ENCODE assay signal across 8 cellular contexts in the genomic region with DNA sequence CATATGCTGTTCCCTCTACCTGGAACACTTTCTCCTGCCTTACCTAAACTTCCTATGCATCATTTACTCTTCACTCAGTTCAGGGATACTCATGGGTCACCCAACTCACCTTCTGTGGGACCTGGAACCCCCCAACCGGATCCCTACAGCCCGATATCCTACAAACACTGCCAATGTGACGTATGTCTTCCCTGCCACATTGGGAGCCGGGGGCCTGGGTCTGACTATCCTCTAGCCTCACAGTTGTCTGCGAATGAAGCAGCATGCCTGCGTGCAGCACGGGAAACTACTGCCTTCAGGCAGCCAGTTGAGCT. TPM values are rescaled to one million over a fixed set of nuclear protein-coding genes. Genes with fewer than 3 reads are reported as not detected.
A peak's percentile ranks its signal among the peaks of the same experiment; 100 is the strongest.
DNase-seq lines count a peak whose midpoint lies in the region; ATAC-seq, FAIRE-seq and TF ChIP-seq lines count a peak whose summit lies in the region.

No MANE protein-coding gene starts in this region.

- peak overlapping the region; percentile 99 for H3K4me2 ChIP-seq in A549

- H3K27ac ChIP-seq in A549 (peak overlapping the region; percentile 97 to 100), HUES6 (ENCODE audit: low read depth, low read length) (no peak overlapping the region), mucosa of rectum (ENCODE audit: low read depth in 2 of 2, low read length in 2 of 2) (peak overlapping the region; percentile 87 to 98)

- peaks cover 32% of the 10 kb centered on the region for H3K36me3 ChIP-seq in HUES6 (ENCODE audit: control insufficient read depth, insufficient read depth, low read length)
- H3K36me3 ChIP-seq in mucosa of rectum (ENCODE audit: control insufficient read depth in 2 of 2, insufficient read depth in 2 of 2, low read length in 2 of 2) = peaks cover 36 to 37% of the 10 kb centered on the region in 2 donors

- CTCF ChIA-PET in A549 (lab: Yijun Ruan, JAX) = interaction anchor here (1.2 to 5.3 kb wide), 6 partner anchors 39 to 264 kb away, joined by 3 to 32 read pairs (median 4); no protein-coding TSS in a partner anchor

- POLR2A ChIA-PET in A549 (lab: Yijun Ruan, JAX) = interaction anchor here (0.7 to 1.6 kb wide), 4 partner anchors 9 to 219 kb away, joined by 3 to 13 read pairs (median 8); a partner anchor contains a TSS

- no peak for TF ChIP-seq POLR2A in A549 (IDR thresholded peaks at IDR 0.05; ENCODE audit: low read length)

- H3K4me1 ChIP-seq in A549 = peaks cover 28% of the 10 kb centered on the region; the same call in 2 of the 3 replicates
- peaks cover 14% of the 10 kb centered on the region for H3K4me1 ChIP-seq in HUES6 (ENCODE audit: control insufficient read depth, insufficient read depth, low read length)
- peaks cover 33 to 39% of the 10 kb centered on the region in 2 donors for H3K4me1 ChIP-seq in mucosa of rectum (ENCODE audit: control insufficient read depth in 2 of 2, insufficient read depth in 2 of 2, low read length in 2 of 2)

- no peak for ATAC-seq in A549

- no peak for TF ChIP-seq RAD21 in A549 (conservative IDR thresholded peaks at IDR 0.05 in 1 of 2, IDR thresholded peaks at IDR 0.05 in 1 of 2)

- H3K27me3 ChIP-seq in HUES6 (ENCODE audit: control insufficient read depth, insufficient read depth, low read length) = peaks cover 7% of the 10 kb centered on the region
- H3K27me3 ChIP-seq in mucosa of rectum (ENCODE audit: control insufficient read depth in 2 of 2, insufficient read depth in 2 of 2, low read length in 2 of 2) = no peaks in the 10 kb centered on the region

- H3K4me3 ChIP-seq in A549 (peak overlapping the region; percentile 76), HUES6 (ENCODE audit: low read depth, low read length) (peak overlapping the region; percentile 93), cardiac fibroblast (replicated peaks in 1 of 2; ENCODE audit: low read depth in 2 of 2, low read length in 2 of 2) (peak overlapping the region; percentile 80 to 98), mucosa of rectum (ENCODE audit: low read length in 2 of 2) (peak overlapping the region; percentile 70 to 97)

- no peaks in the 10 kb centered on the region for H3K9me3 ChIP-seq in A549
- H3K9me3 ChIP-seq in HUES6 (ENCODE audit: control insufficient read depth, insufficient read depth, low read depth, low read length) = no peaks in the 10 kb centered on the region
- no peaks in the 10 kb centered on the region for H3K9me3 ChIP-seq in mucosa of rectum (ENCODE audit: control insufficient read depth in 2 of 2, low read length in 2 of 2)

- TF ChIP-seq EP300 in A549 (IDR thresholded peaks at IDR 0.05) = no peak

- TF ChIP-seq CTCF in A549 (IDR thresholded peaks at IDR 0.05) (no peak), cardiac fibroblast (IDR thresholded peaks at IDR 0.05; ENCODE audit: low read depth, low read length) (no peak)

- WGBS in A549 (ENCODE audit: missing lambda C conversion rate) = 20% methylated on average over 5 of the region's 7 CpGs

- H3K9ac ChIP-seq in HUES6 (ENCODE audit: low read length) (peak overlapping the region; percentile 88), mucosa of rectum (ENCODE audit: low read depth in 1 of 2, low read length in 2 of 2) (peak overlapping the region; percentile 74 to 94)

- DNase-seq in A549 (ENCODE audit: low read depth in 1 of 2, low spot score in 1 of 2) = no peak
- no peak for DNase-seq in cardiac fibroblast (ENCODE audit: low read depth in 2 of 2)
- no peak for DNase-seq in NCI-H1417 treated with DMSO at 0.1 percent for 48 hours (lab: John Stamatoyannopoulos, UW)
- no peak for DNase-seq in HuH-7 (ENCODE audit: low spot score)
- DNase-seq in stimulated activated naive CD4-positive, alpha-beta T cell (lab: John Stamatoyannopoulos, UW) = no peak
- DNase-seq in NCI-H82 treated with DMSO at 0.1 percent for 48 hours (lab: John Stamatoyannopoulos, UW; ENCODE audit: unreplicated experiment) = no peak

- no peak for FAIRE-seq in A549 (lab: Jason Lieb, UNC)

TF ChIP-seq in A549, 52 proteins besides CTCF, POLR2A, EP300 and RAD21:
- TF ChIP-seq HOXB5 (CRISPR knock-in tag; IDR thresholded peaks at IDR 0.05) (no peak), BHLHE40 (IDR thresholded peaks at IDR 0.05; ENCODE audit: low read depth, low read length) (no peak)

RNA-seq across cellular contexts. Expression of a gene that starts 0.4 kb away (rescaled TPM):
- polyA plus RNA-seq in A549 (2011; rRNA removed) (19.9 and 28.5 TPM in 2 replicates), A549 (2017; fragmentation: RNase III; extraction: RNeasy Plus Mini Kit Qiagen cat#74134 plus additional on column Dnase treatment) (17.5 to 19.5 TPM (median 17.7 TPM) in 3 replicates)
- polyA plus RNA-seq in A549 (2012; cell fraction: cytosol; rRNA removed) = 30.0 and 31.9 TPM in 2 replicates
- 46.0 and 46.7 TPM in 2 replicates for polyA plus RNA-seq in A549 (2012; cell fraction: nucleus; rRNA removed)
- 25.1 and 31.7 TPM in 2 replicates for polyA minus RNA-seq in A549 (2011; rRNA and poly(A)+ RNA removed)

RNA-seq across cellular contexts. Expression of a gene that starts 0.5 kb away (rescaled TPM):
- polyA plus RNA-seq in A549 (2011; rRNA removed) (14.4 and 23.1 TPM in 2 replicates), A549 (2017; fragmentation: RNase III; extraction: RNeasy Plus Mini Kit Qiagen cat#74134 plus additional on column Dnase treatment) (17.2 to 17.9 TPM (median 17.7 TPM) in 3 replicates)
- 37.7 and 45.1 TPM in 2 replicates for polyA plus RNA-seq in A549 (2012; cell fraction: cytosol; rRNA removed)
- polyA plus RNA-seq in A549 (2012; cell fraction: nucleus; rRNA removed) = 56.1 and 71.5 TPM in 2 replicates
- polyA minus RNA-seq in A549 (2011; rRNA and poly(A)+ RNA removed) = 19.1 and 19.3 TPM in 2 replicates

RNA-seq across cellular contexts. Expression of a gene that starts 4.6 kb away (rescaled TPM):
- polyA plus RNA-seq in A549 (2011; rRNA removed) (0.41 and 0.43 TPM in 2 replicates), A549 (2017; fragmentation: RNase III; extraction: RNeasy Plus Mini Kit Qiagen cat#74134 plus additional on column Dnase treatment) (0.71 to 0.84 TPM (median 0.77 TPM) in 3 replicates)
- polyA plus RNA-seq in A549 (2012; cell fraction: cytosol; rRNA removed) = 1.0 TPM in 2 replicates
- polyA plus RNA-seq in A549 (2012; cell fraction: nucleus; rRNA removed) = 1.5 and 2.1 TPM in 2 replicates
- 1.0 and 2.0 TPM in 2 replicates for polyA minus RNA-seq in A549 (2011; rRNA and poly(A)+ RNA removed)

RNA-seq across cellular contexts. Expression of a gene that starts 9.2 kb away (rescaled TPM):
- polyA plus RNA-seq in A549 (2011; rRNA removed) (17.4 and 18.8 TPM in 2 replicates), A549 (2017; fragmentation: RNase III; extraction: RNeasy Plus Mini Kit Qiagen cat#74134 plus additional on column Dnase treatment) (22.0 to 26.8 TPM (median 26.8 TPM) in 3 replicates)
- 27.1 and 37.1 TPM in 2 replicates for polyA plus RNA-seq in A549 (2012; cell fraction: cytosol; rRNA removed)
- polyA plus RNA-seq in A549 (2012; cell fraction: nucleus; rRNA removed) = 37.4 and 48.2 TPM in 2 replicates
- polyA minus RNA-seq in A549 (2011; rRNA and poly(A)+ RNA removed) = 28.8 and 30.0 TPM in 2 replicates

RNA-seq across cellular contexts. Expression of a gene that starts 9.5 kb away (rescaled TPM):
- polyA plus RNA-seq in A549 (2011; rRNA removed) (11.9 and 15.4 TPM in 2 replicates), A549 (2017; fragmentation: RNase III; extraction: RNeasy Plus Mini Kit Qiagen cat#74134 plus additional on column Dnase treatment) (14.4 to 15.7 TPM (median 15.5 TPM) in 3 replicates)
- 31.2 and 35.2 TPM in 2 replicates for polyA plus RNA-seq in A549 (2012; cell fraction: cytosol; rRNA removed)
- 35.4 and 41.5 TPM in 2 replicates for polyA plus RNA-seq in A549 (2012; cell fraction: nucleus; rRNA removed)
- polyA minus RNA-seq in A549 (2011; rRNA and poly(A)+ RNA removed) = 3.4 and 6.4 TPM in 2 replicates
